1 cellular context compared by ENCODE assay signal in the genomic region with DNA sequence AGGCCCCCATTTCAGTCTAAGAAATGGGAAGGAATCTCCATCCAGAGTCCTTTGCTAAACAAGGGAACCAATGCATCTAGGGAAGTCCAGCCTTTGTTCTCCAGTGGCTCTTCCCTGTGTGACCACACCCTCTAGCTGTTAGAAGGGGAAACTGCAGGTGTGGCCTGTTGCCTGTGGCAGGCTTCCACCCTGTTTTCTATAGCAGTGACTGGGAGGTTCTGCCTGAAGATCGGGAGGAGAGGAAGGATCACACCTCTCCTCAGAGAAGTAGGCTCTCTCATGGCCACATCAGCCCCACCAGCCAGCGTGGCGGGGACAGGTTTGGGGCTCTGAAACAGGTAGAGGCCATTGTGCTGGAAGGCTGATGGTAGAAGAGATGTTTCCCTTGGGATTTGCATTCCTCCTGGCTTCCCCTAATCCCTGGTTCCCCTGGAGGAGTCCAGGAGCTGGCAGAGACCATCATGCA.
A peak's percentile ranks its signal among the peaks of the same experiment; 100 is the strongest.
TF ChIP-seq lines count a peak whose summit lies in the region.

No MANE protein-coding gene starts in this region.

TF ChIP-seq in HepG2, 621 proteins besides CTCF, POLR2A, EP300 and RAD21 (continued from another document and continues in another):
- TF ChIP-seq, protein P1, sequence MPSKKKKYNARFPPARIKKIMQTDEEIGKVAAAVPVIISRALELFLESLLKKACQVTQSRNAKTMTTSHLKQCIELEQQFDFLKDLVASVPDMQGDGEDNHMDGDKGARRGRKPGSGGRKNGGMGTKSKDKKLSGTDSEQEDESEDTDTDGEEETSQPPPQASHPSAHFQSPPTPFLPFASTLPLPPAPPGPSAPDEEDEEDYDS (CRISPR knock-in tag; IDR thresholded peaks at IDR 0.05): 0 out of 2 replicates have a peak, but pooled peaks have one; percentile 35
- TF ChIP-seq SALL1 (CRISPR knock-in tag; IDR thresholded peaks at IDR 0.05): peak; percentile 48
- TF ChIP-seq ZNF619 (CRISPR knock-in tag; IDR thresholded peaks at IDR 0.05): 0 out of 2 replicates have a peak, but pooled peaks have one; percentile 54
- TF ChIP-seq, protein P2, sequence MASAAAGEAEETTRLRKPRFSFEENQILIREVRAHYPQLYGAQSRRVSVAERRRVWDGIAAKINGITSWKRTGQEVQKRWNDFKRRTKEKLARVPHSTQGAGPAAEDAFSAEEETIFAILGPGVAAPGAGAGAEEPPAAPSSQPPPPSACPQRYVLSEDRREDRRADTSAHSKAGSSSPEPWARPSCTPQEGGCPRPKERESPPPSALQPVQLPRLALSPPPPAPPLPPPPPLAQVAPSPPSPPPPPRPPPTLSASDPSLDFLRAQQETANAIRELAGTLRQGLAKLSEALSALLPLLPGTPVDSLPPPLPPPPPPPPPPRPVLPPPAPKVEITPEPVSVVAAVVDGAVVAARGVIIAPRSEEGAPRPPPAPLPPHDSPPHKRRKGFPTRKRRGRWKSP (CRISPR knock-in tag; IDR thresholded peaks at IDR 0.05): 0 out of 2 replicates have a peak, but pooled peaks have one; percentile 35
- peak; percentile 62 for TF ChIP-seq GATAD2A (CRISPR knock-in tag; IDR thresholded peaks at IDR 0.05)
- TF ChIP-seq TBX2 (CRISPR knock-in tag; IDR thresholded peaks at IDR 0.05; ENCODE audit: borderline replicate concordance): 0 out of 2 replicates have a peak, but pooled peaks have one; percentile 20
- TF ChIP-seq ZMYM4 (CRISPR knock-in tag; IDR thresholded peaks at IDR 0.05): 0 out of 2 replicates have a peak, but pooled peaks have one; percentile 7
- TF ChIP-seq HNF4A (CRISPR knock-in tag; IDR thresholded peaks at IDR 0.05): 0 out of 2 replicates have a peak, but pooled peaks have one; percentile 17
- no peak for TF ChIP-seq SOX6 (IDR thresholded peaks at IDR 0.05)
- TF ChIP-seq SOX6 (CRISPR knock-in tag; IDR thresholded peaks at IDR 0.05): no peak
- peak; percentile 44; the same call in 1 of the 2 replicates for TF ChIP-seq MIER2 (CRISPR knock-in tag; IDR thresholded peaks at IDR 0.05)
- no peak for TF ChIP-seq NR2F6 (IDR thresholded peaks at IDR 0.05)
- no peak for TF ChIP-seq NR2F6 (CRISPR knock-in tag; IDR thresholded peaks at IDR 0.05)
- TF ChIP-seq TARDBP (CRISPR knock-in tag; IDR thresholded peaks at IDR 0.05): 0 out of 2 replicates have a peak, but pooled peaks have one; percentile 32
- TF ChIP-seq, protein P3, sequence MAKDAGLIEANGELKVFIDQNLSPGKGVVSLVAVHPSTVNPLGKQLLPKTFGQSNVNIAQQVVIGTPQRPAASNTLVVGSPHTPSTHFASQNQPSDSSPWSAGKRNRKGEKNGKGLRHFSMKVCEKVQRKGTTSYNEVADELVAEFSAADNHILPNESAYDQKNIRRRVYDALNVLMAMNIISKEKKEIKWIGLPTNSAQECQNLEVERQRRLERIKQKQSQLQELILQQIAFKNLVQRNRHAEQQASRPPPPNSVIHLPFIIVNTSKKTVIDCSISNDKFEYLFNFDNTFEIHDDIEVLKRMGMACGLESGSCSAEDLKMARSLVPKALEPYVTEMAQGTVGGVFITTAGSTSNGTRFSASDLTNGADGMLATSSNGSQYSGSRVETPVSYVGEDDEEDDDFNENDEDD (CRISPR knock-in tag; IDR thresholded peaks at IDR 0.05; ENCODE audit: borderline replicate concordance): 0 out of 2 replicates have a peak, but pooled peaks have one; percentile 20
- TF ChIP-seq, protein P4, sequence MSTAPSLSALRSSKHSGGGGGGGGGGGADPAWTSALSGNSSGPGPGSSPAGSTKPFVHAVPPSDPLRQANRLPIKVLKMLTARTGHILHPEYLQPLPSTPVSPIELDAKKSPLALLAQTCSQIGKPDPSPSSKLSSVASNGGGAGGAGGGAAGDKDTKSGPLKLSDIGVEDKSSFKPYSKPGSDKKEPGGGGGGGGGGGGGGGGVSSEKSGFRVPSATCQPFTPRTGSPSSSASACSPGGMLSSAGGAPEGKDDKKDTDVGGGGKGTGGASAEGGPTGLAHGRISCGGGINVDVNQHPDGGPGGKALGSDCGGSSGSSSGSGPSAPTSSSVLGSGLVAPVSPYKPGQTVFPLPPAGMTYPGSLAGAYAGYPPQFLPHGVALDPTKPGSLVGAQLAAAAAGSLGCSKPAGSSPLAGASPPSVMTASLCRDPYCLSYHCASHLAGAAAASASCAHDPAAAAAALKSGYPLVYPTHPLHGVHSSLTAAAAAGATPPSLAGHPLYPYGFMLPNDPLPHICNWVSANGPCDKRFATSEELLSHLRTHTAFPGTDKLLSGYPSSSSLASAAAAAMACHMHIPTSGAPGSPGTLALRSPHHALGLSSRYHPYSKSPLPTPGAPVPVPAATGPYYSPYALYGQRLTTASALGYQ (CRISPR knock-in tag; IDR thresholded peaks at IDR 0.05): no peak
- 0 out of 2 replicates have a peak, but pooled peaks have one; percentile 34 for TF ChIP-seq ZNF616 (CRISPR knock-in tag; IDR thresholded peaks at IDR 0.05; ENCODE audit: low read depth)
- no peak for TF ChIP-seq NONO (IDR thresholded peaks at IDR 0.05)
- 0 out of 2 replicates have a peak, but pooled peaks have one; percentile 0 for TF ChIP-seq NONO (CRISPR knock-in tag; conservative IDR thresholded peaks at IDR 0.05)
- TF ChIP-seq, protein P5, sequence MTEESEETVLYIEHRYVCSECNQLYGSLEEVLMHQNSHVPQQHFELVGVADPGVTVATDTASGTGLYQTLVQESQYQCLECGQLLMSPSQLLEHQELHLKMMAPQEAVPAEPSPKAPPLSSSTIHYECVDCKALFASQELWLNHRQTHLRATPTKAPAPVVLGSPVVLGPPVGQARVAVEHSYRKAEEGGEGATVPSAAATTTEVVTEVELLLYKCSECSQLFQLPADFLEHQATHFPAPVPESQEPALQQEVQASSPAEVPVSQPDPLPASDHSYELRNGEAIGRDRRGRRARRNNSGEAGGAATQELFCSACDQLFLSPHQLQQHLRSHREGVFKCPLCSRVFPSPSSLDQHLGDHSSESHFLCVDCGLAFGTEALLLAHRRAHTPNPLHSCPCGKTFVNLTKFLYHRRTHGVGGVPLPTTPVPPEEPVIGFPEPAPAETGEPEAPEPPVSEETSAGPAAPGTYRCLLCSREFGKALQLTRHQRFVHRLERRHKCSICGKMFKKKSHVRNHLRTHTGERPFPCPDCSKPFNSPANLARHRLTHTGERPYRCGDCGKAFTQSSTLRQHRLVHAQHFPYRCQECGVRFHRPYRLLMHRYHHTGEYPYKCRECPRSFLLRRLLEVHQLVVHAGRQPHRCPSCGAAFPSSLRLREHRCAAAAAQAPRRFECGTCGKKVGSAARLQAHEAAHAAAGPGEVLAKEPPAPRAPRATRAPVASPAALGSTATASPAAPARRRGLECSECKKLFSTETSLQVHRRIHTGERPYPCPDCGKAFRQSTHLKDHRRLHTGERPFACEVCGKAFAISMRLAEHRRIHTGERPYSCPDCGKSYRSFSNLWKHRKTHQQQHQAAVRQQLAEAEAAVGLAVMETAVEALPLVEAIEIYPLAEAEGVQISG (CRISPR knock-in tag; IDR thresholded peaks at IDR 0.05): peak; percentile 42; the same call in 1 of the 2 replicates
- TF ChIP-seq, protein P6, sequence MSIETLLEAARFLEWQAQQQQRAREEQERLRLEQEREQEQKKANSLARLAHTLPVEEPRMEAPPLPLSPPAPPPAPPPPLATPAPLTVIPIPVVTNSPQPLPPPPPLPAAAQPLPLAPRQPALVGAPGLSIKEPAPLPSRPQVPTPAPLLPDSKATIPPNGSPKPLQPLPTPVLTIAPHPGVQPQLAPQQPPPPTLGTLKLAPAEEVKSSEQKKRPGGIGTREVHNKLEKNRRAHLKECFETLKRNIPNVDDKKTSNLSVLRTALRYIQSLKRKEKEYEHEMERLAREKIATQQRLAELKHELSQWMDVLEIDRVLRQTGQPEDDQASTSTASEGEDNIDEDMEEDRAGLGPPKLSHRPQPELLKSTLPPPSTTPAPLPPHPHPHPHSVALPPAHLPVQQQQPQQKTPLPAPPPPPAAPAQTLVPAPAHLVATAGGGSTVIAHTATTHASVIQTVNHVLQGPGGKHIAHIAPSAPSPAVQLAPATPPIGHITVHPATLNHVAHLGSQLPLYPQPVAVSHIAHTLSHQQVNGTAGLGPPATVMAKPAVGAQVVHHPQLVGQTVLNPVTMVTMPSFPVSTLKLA (IDR thresholded peaks at IDR 0.05): no peak
- TF ChIP-seq ZNF501 (CRISPR knock-in tag; IDR thresholded peaks at IDR 0.05): 0 out of 2 replicates have a peak, but pooled peaks have one; percentile 58
- peak; percentile 64 for TF ChIP-seq ELF3 (CRISPR knock-in tag; IDR thresholded peaks at IDR 0.05)
- no peak for TF ChIP-seq ISL2 (CRISPR knock-in tag; IDR thresholded peaks at IDR 0.05)
- TF ChIP-seq, protein P7, sequence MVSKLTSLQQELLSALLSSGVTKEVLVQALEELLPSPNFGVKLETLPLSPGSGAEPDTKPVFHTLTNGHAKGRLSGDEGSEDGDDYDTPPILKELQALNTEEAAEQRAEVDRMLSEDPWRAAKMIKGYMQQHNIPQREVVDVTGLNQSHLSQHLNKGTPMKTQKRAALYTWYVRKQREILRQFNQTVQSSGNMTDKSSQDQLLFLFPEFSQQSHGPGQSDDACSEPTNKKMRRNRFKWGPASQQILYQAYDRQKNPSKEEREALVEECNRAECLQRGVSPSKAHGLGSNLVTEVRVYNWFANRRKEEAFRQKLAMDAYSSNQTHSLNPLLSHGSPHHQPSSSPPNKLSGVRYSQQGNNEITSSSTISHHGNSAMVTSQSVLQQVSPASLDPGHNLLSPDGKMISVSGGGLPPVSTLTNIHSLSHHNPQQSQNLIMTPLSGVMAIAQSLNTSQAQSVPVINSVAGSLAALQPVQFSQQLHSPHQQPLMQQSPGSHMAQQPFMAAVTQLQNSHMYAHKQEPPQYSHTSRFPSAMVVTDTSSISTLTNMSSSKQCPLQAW (CRISPR knock-in tag; IDR thresholded peaks at IDR 0.05): peak; percentile 58; the same call in 1 of the 2 replicates
- TF ChIP-seq, protein P8, sequence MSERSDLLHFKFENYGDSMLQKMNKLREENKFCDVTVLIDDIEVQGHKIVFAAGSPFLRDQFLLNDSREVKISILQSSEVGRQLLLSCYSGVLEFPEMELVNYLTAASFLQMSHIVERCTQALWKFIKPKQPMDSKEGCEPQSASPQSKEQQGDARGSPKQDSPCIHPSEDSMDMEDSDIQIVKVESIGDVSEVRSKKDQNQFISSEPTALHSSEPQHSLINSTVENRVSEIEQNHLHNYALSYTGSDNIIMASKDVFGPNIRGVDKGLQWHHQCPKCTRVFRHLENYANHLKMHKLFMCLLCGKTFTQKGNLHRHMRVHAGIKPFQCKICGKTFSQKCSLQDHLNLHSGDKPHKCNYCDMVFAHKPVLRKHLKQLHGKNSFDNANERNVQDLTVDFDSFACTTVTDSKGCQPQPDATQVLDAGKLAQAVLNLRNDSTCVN (CRISPR knock-in tag; IDR thresholded peaks at IDR 0.05; ENCODE audit: borderline replicate concordance): no peak
- TF ChIP-seq ZNF143 (CRISPR knock-in tag; IDR thresholded peaks at IDR 0.05): 0 out of 2 replicates have a peak, but pooled peaks have one; percentile 46
- peak; percentile 64; the same call in 1 of the 2 replicates for TF ChIP-seq CBX5 (CRISPR knock-in tag; IDR thresholded peaks at IDR 0.05; ENCODE audit: borderline replicate concordance)
- TF ChIP-seq, protein P9, sequence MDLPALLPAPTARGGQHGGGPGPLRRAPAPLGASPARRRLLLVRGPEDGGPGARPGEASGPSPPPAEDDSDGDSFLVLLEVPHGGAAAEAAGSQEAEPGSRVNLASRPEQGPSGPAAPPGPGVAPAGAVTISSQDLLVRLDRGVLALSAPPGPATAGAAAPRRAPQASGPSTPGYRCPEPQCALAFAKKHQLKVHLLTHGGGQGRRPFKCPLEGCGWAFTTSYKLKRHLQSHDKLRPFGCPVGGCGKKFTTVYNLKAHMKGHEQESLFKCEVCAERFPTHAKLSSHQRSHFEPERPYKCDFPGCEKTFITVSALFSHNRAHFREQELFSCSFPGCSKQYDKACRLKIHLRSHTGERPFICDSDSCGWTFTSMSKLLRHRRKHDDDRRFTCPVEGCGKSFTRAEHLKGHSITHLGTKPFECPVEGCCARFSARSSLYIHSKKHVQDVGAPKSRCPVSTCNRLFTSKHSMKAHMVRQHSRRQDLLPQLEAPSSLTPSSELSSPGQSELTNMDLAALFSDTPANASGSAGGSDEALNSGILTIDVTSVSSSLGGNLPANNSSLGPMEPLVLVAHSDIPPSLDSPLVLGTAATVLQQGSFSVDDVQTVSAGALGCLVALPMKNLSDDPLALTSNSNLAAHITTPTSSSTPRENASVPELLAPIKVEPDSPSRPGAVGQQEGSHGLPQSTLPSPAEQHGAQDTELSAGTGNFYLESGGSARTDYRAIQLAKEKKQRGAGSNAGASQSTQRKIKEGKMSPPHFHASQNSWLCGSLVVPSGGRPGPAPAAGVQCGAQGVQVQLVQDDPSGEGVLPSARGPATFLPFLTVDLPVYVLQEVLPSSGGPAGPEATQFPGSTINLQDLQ (CRISPR knock-in tag; IDR thresholded peaks at IDR 0.05): no peak
- 0 out of 2 replicates have a peak, but pooled peaks have one; percentile 26 for TF ChIP-seq BORCS8-MEF2B (CRISPR knock-in tag; IDR thresholded peaks at IDR 0.05)
- peak; percentile 57; the same call in 1 of the 2 replicates for TF ChIP-seq REPIN1 (CRISPR knock-in tag; IDR thresholded peaks at IDR 0.05; ENCODE audit: borderline replicate concordance, low read depth)
- TF ChIP-seq ZFX (CRISPR knock-in tag; IDR thresholded peaks at IDR 0.05; ENCODE audit: low read depth): peak; percentile 50; the same call in 1 of the 2 replicates
- peak; percentile 44; the same call in 1 of the 2 replicates for TF ChIP-seq KDM2A (CRISPR knock-in tag; IDR thresholded peaks at IDR 0.05; ENCODE audit: borderline replicate concordance, low read depth)
- TF ChIP-seq GTF2F1 (IDR thresholded peaks at IDR 0.05; ENCODE audit: low read length): no peak
- TF ChIP-seq XRCC5 (optimal IDR thresholded peaks at IDR 0.05; ENCODE audit: low read length): peak; percentile 89
- TF ChIP-seq, protein P10, sequence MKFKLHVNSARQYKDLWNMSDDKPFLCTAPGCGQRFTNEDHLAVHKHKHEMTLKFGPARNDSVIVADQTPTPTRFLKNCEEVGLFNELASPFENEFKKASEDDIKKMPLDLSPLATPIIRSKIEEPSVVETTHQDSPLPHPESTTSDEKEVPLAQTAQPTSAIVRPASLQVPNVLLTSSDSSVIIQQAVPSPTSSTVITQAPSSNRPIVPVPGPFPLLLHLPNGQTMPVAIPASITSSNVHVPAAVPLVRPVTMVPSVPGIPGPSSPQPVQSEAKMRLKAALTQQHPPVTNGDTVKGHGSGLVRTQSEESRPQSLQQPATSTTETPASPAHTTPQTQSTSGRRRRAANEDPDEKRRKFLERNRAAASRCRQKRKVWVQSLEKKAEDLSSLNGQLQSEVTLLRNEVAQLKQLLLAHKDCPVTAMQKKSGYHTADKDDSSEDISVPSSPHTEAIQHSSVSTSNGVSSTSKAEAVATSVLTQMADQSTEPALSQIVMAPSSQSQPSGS (CRISPR knock-in tag; IDR thresholded peaks at IDR 0.05): peak; percentile 29; the same call in 1 of the 2 replicates
- TF ChIP-seq, protein P11, sequence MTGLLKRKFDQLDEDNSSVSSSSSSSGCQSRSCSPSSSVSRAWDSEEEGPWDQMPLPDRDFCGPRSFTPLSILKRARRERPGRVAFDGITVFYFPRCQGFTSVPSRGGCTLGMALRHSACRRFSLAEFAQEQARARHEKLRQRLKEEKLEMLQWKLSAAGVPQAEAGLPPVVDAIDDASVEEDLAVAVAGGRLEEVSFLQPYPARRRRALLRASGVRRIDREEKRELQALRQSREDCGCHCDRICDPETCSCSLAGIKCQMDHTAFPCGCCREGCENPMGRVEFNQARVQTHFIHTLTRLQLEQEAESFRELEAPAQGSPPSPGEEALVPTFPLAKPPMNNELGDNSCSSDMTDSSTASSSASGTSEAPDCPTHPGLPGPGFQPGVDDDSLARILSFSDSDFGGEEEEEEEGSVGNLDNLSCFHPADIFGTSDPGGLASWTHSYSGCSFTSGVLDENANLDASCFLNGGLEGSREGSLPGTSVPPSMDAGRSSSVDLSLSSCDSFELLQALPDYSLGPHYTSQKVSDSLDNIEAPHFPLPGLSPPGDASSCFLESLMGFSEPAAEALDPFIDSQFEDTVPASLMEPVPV (CRISPR knock-in tag; IDR thresholded peaks at IDR 0.05): 0 out of 2 replicates have a peak, but pooled peaks have one; percentile 41
- TF ChIP-seq SRF (IDR thresholded peaks at IDR 0.05; ENCODE audit: low read depth, low read length): peak; percentile 10; the same call in 1 of the 2 replicates
- TF ChIP-seq KMT2A (CRISPR knock-in tag; IDR thresholded peaks at IDR 0.05): 0 out of 2 replicates have a peak, but pooled peaks have one; percentile 41
- peak; percentile 34; the same call in 1 of the 2 replicates for TF ChIP-seq ZNF607 (CRISPR knock-in tag; IDR thresholded peaks at IDR 0.05; ENCODE audit: borderline replicate concordance)
